ENCODE assay signal across 1 cellular context in genomic region chr20:3829891-3830290, GRCh38. TPM values are rescaled to one million over a fixed set of nuclear protein-coding genes. Genes with fewer than 3 reads are reported as not detected.
"Had no signal": no experiment of that assay in that cellular context is flagged by ENCODE, and none has a peak within 500 bp of the region (broad histone marks: within the 10 kb centered on the region; RNA-seq: fewer than 3 reads in every experiment).

No MANE protein-coding gene starts in this region.

RNA-seq across cellular contexts. Expression of gene SPEF1, which starts 48.6 kb away (rescaled TPM):
- total RNA-seq: GM12878 had no signal
